23 cellular contexts compared by ENCODE assay signal in the genomic region with DNA sequence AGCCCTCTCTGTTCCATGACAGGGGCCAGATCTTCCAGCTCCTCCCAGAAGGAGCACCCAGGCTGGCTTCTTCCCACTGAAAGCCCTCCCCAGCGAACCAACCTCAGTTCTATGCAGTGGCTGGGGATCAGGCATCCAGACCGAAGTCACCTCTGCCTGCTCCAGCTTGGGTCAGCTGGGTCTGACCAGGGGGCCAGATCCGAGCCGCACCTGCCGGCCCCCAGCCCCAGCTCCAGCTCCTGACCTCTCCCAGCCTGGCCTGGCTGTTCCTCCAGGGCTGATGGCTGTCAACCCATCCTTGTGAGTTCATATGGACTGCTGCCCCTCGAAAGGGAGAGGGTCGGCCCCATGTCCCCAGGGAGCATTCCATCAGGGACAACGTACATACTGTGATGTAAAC. TPM values are rescaled to one million over a fixed set of nuclear protein-coding genes. Genes with fewer than 3 reads are reported as not detected.
"Had no signal": no experiment of that assay in that cellular context is flagged by ENCODE, and none has a peak within 500 bp of the region (broad histone marks: within the 10 kb centered on the region; RNA-seq: fewer than 3 reads in every experiment).

No MANE protein-coding gene starts in this region.

- ATAC-seq: effector memory CD8-positive, alpha-beta T cell; left ventricle myocardium superior; lower lobe of right lung; stimulated activated effector memory CD8-positive, alpha-beta T cell treated with anti-CD3 and anti-CD28 coated beads, Interleukin-12 subunit alpha, Interleukin-12 subunit beta, amount 100 ng/mL, for 72 hours; upper lobe of right lung had no signal

- H3K4me3 ChIP-seq: coronary artery, lower lobe of right lung, prostate gland, right atrium auricular region, sigmoid colon, suprapubic skin, transverse colon, upper lobe of right lung, uterus had no signal

- H3K27me3 ChIP-seq: right atrium auricular region, sigmoid colon, suprapubic skin, transverse colon, upper lobe of right lung, uterus had no signal

- H3K36me3 ChIP-seq: uterus had no signal

- H3K9me3 ChIP-seq: lower lobe of right lung, prostate gland, right atrium auricular region, sigmoid colon, suprapubic skin, transverse colon, upper lobe of right lung, uterus had no signal

- H3K9me3 Mint-ChIP-seq: effector memory CD8-positive, alpha-beta T cell; immature natural killer cell; natural killer cell; neural crest cell; stimulated activated effector memory CD8-positive, alpha-beta T cell treated with anti-CD3 and anti-CD28 coated beads, Interleukin-12 subunit alpha, Interleukin-12 subunit beta, amount 100 ng/mL, for 72 hours; stimulated activated naive CD8-positive, alpha-beta T cell treated with anti-CD3 and anti-CD28 coated beads, Interleukin-15, Interleukin-2, amounts not matched to agents 100 ng/mL and 50 ng/mL, for 24 hours had no signal

- H3K27ac ChIP-seq: coronary artery, lower lobe of right lung, prostate gland, right atrium auricular region, sigmoid colon, suprapubic skin, transverse colon, upper lobe of right lung, uterus had no signal

- H3K36me3 Mint-ChIP-seq: natural killer cell had no signal

- FAIRE-seq: frontal cortex had no signal

- H3K4me1 ChIP-seq: lower lobe of right lung, prostate gland, right atrium auricular region, sigmoid colon, suprapubic skin, upper lobe of right lung, uterus had no signal

- DNase-seq: dermis blood vessel endothelial cell; effector memory CD8-positive, alpha-beta T cell; hypothalamus; immature natural killer cell; islet precursor cell; left ventricle myocardium superior; lower lobe of right lung; natural killer cell; sigmoid colon; stimulated activated CD4-positive, alpha-beta T cell treated with anti-CD3 and anti-CD28 coated beads, Interleukin-2, amount 100 ng/mL, for 24 hours; stimulated activated CD4-positive, alpha-beta T cell treated with anti-CD3 and anti-CD28 coated beads, Interleukin-4, amount 100 ng/mL, for 24 hours; transverse colon; upper lobe of right lung; uterus had no signal

RNA-seq across cellular contexts. Expression of gene TSSK6, which starts 8.0 kb away (rescaled TPM):
- total RNA-seq: skeletal muscle tissue had no signal

RNA-seq across cellular contexts. Expression of gene CILP2, which starts 30.7 kb away (rescaled TPM):
- polyA plus RNA-seq: immature natural killer cell had no signal
